Comparison of ENCODE assay signal across 10 cellular contexts in genomic region chr12:122183588-122183940, GRCh38. TPM values are rescaled to one million over a fixed set of nuclear protein-coding genes. Genes with fewer than 3 reads are reported as not detected.
DNase-seq lines count a peak whose midpoint lies in the region; ATAC-seq and TF ChIP-seq lines count a peak whose summit lies in the region.
"Had no signal": no experiment of that assay in that cellular context is flagged by ENCODE, and none has a peak within 500 bp of the region (broad histone marks: within the 10 kb centered on the region; RNA-seq: fewer than 3 reads in every experiment).

No MANE protein-coding gene starts in this region.

- H3K27me3 ChIP-seq in H7 (ENCODE audit: control insufficient read depth, insufficient read depth, low read length) (peaks cover 11% of the 10 kb centered on the region), hepatocyte (no peaks in the 10 kb centered on the region), sigmoid colon (no peaks in the 10 kb centered on the region), BE2C (no peaks in the 10 kb centered on the region)

- no peaks in the 10 kb centered on the region for H3K36me3 ChIP-seq in H7 (replicated peaks; ENCODE audit: control insufficient read depth, insufficient read depth, low read length)
- H3K36me3 ChIP-seq in hepatocyte (replicated peaks; ENCODE audit: insufficient read depth, low read depth): no peaks in the 10 kb centered on the region
- no peaks in the 10 kb centered on the region for H3K36me3 ChIP-seq in sigmoid colon
- no peaks in the 10 kb centered on the region for H3K36me3 ChIP-seq in BE2C

- H3K27ac ChIP-seq in hepatocyte: no peak overlapping the region
- H3K27ac ChIP-seq in sigmoid colon: peak overlapping the region in 1 of 4 donors; percentile 22

- TF ChIP-seq POLR2A in sigmoid colon (IDR thresholded peaks at IDR 0.05): no peak

- no peak for TF ChIP-seq CTCF in hepatocyte (IDR thresholded peaks at IDR 0.05; ENCODE audit: poor library complexity)
- TF ChIP-seq CTCF in sigmoid colon (IDR thresholded peaks at IDR 0.05): no peak
- TF ChIP-seq CTCF in BE2C (IDR thresholded peaks at IDR 0.05; ENCODE audit: low read depth, low read length): no peak

- H4K20me1 ChIP-seq in hepatocyte (ENCODE audit: insufficient read depth, poor library complexity, severe bottlenecking): no peaks in the 10 kb centered on the region

- no peak for TF ChIP-seq EP300 in sigmoid colon (IDR thresholded peaks at IDR 0.05)

- WGBS in hepatocyte (ENCODE audit: low lambda C conversion rate, missing lambda C conversion rate): 75% methylated on average over 9 of the region's 10 CpGs
- WGBS in sigmoid colon, 2 donors: 72 to 85% methylated on average over 10 of the region's 10 CpGs

- POLR2A ChIA-PET in activated CD8-positive, alpha-beta T cell treated with anti-CD3 and anti-CD28 coated beads, Interleukin-2, amount 10 ng/mL, durations not matched to agents 7 days and 5 days (lab: Charles Lee): no interaction called here

- no peaks in the 10 kb centered on the region for H3K79me2 ChIP-seq in hepatocyte

- no peaks in the 10 kb centered on the region for H3K9me2 ChIP-seq in hepatocyte (replicated peaks; ENCODE audit: insufficient read depth)

- peaks cover 24% of the 10 kb centered on the region for H3K4me1 Mint-ChIP-seq in activated CD8-positive, alpha-beta T cell treated with anti-CD3 and anti-CD28 coated beads, Interleukin-2, amount 10 ng/mL, durations not matched to agents 7 days and 5 days (ENCODE audit: low read depth)

- H3K4me2 ChIP-seq in hepatocyte: peak overlapping the region; percentile 87

- H3K4me1 ChIP-seq in hepatocyte (ENCODE audit: insufficient read depth) (peaks cover 3% of the 10 kb centered on the region), sigmoid colon (peaks cover 0 to 11% (median 5%) of the 10 kb centered on the region in 4 donors), BE2C (no peaks in the 10 kb centered on the region)

- peak overlapping the region; percentile 67 for H2AFZ ChIP-seq in hepatocyte

- intact Hi-C loops in sigmoid colon (cut with DNase I): loop anchor here (10.0 kb wide), 1 partner anchor 149 kb away; no protein-coding TSS in a partner anchor

- H3K9me3 ChIP-seq in hepatocyte (ENCODE audit: low read depth): no peaks in the 10 kb centered on the region
- H3K9me3 ChIP-seq in sigmoid colon: no peaks in the 10 kb centered on the region
- H3K9me3 ChIP-seq in BE2C: no peaks in the 10 kb centered on the region

- no peaks in the 10 kb centered on the region for H3K9me3 Mint-ChIP-seq in activated CD8-positive, alpha-beta T cell treated with anti-CD3 and anti-CD28 coated beads, Interleukin-2, amount 10 ng/mL, durations not matched to agents 7 days and 5 days (ENCODE audit: insufficient read depth)

- H3K36me3 Mint-ChIP-seq in activated CD8-positive, alpha-beta T cell treated with anti-CD3 and anti-CD28 coated beads, Interleukin-2, amount 10 ng/mL, durations not matched to agents 7 days and 5 days (ENCODE audit: low read depth): no peaks in the 10 kb centered on the region

- DNase-seq in H7: peak; percentile 68
- no peak for DNase-seq in activated CD8-positive, alpha-beta T cell treated with anti-CD3 and anti-CD28 coated beads, Interleukin-2, amount 10 ng/mL, durations not matched to agents 7 days and 5 days
- no peak for DNase-seq in hepatocyte (ENCODE audit: low spot score)
- DNase-seq in sigmoid colon: no peak
- no peak for DNase-seq in AG08396 (ENCODE audit: low spot score)
- no peak for DNase-seq in BE2C
- no peak for DNase-seq in stimulated activated CD4-positive, alpha-beta T cell treated with anti-CD3 and anti-CD28 coated beads, Interleukin-12 subunit alpha, Interleukin-12 subunit beta, amount 100 ng/mL, for 4 hours
- DNase-seq in NCI-H146 treated with DMSO at 0.1 percent for 48 hours (lab: John Stamatoyannopoulos, UW; ENCODE audit: unreplicated experiment): no peak

- H3K27me3 Mint-ChIP-seq in activated CD8-positive, alpha-beta T cell treated with anti-CD3 and anti-CD28 coated beads, Interleukin-2, amount 10 ng/mL, durations not matched to agents 7 days and 5 days (ENCODE audit: low read depth): peaks cover 11% of the 10 kb centered on the region

- ATAC-seq in activated CD8-positive, alpha-beta T cell treated with anti-CD3 and anti-CD28 coated beads, Interleukin-2, amount 10 ng/mL, durations not matched to agents 7 days and 5 days: no peak

- H3K27ac Mint-ChIP-seq in activated CD8-positive, alpha-beta T cell treated with anti-CD3 and anti-CD28 coated beads, Interleukin-2, amount 10 ng/mL, durations not matched to agents 7 days and 5 days: no peak overlapping the region

- H3K4me3 Mint-ChIP-seq in activated CD8-positive, alpha-beta T cell treated with anti-CD3 and anti-CD28 coated beads, Interleukin-2, amount 10 ng/mL, durations not matched to agents 7 days and 5 days: peak overlapping the region; percentile 68

- CTCF ChIA-PET in activated CD8-positive, alpha-beta T cell treated with anti-CD3 and anti-CD28 coated beads, Interleukin-2, amount 10 ng/mL, durations not matched to agents 7 days and 5 days (lab: Charles Lee): interaction anchor here (0.7 kb wide), 1 partner anchor 30 kb away, joined by 3 read pairs; no protein-coding TSS in a partner anchor

- H3K4me3 ChIP-seq in H7 (ENCODE audit: insufficient read depth, low read depth, low read length): peak overlapping the region; percentile 62
- H3K4me3 ChIP-seq in hepatocyte: no peak overlapping the region
- peak overlapping the region; percentile 25 to 63 (median 52) for H3K4me3 ChIP-seq in sigmoid colon
- H3K4me3 ChIP-seq in BE2C (ENCODE audit: low read depth, low read length): no peak overlapping the region

RNA-seq across cellular contexts. Expression of gene LRRC43, which starts 0.6 kb away (rescaled TPM):
- total RNA-seq in H7 (2014; rRNA removed; shearing (Covaris generic)): 0.22 TPM in 1 of 2 replicates, not detected in the other
- total RNA-seq in activated CD8-positive, alpha-beta T cell treated with anti-CD3 and anti-CD28 coated beads, Interleukin-2, amount 10 ng/mL, durations not matched to agents 7 days and 5 days: not detected
- total RNA-seq in hepatocyte (0.24 and 1.7 TPM in 2 replicates), sigmoid colon (1 to 10 TPM in 2 of 4 donors, under 1 TPM in 1, not detected in 1; 0.54 to 4.4 (median 1.9) TPM)
- polyA plus RNA-seq in hepatocyte (0.90 and 1.7 TPM in 2 replicates), sigmoid colon (under 1 TPM in 1 of 3 donors, not detected in 2; 0.19 TPM)
- 4.2 TPM for polyA plus RNA-seq in BE2C (2012; ENCODE audit: insufficient read depth, insufficient read length, low read depth)
- total RNA-seq: SK-MEL-5 had no signal

RNA-seq across cellular contexts. Expression of gene IL31, which starts 9.5 kb away (rescaled TPM):
- not detected in 2 replicates for total RNA-seq in H7 (2014; rRNA removed; shearing (Covaris generic))
- total RNA-seq in activated CD8-positive, alpha-beta T cell treated with anti-CD3 and anti-CD28 coated beads, Interleukin-2, amount 10 ng/mL, durations not matched to agents 7 days and 5 days: not detected
- total RNA-seq in hepatocyte: not detected in 2 replicates
- not detected in 2 replicates for polyA plus RNA-seq in hepatocyte
- not detected for total RNA-seq in sigmoid colon
- polyA plus RNA-seq in sigmoid colon: not detected
- not detected for polyA plus RNA-seq in BE2C (2012; ENCODE audit: insufficient read depth, insufficient read length, low read depth)
- total RNA-seq: mucosa of gallbladder, SK-MEL-5 had no signal

RNA-seq across cellular contexts. Expression of gene B3GNT4, which starts 19.9 kb away (rescaled TPM):
- total RNA-seq in H7 (2014; rRNA removed; shearing (Covaris generic)): 0.45 and 0.63 TPM in 2 replicates
- total RNA-seq in activated CD8-positive, alpha-beta T cell treated with anti-CD3 and anti-CD28 coated beads, Interleukin-2, amount 10 ng/mL, durations not matched to agents 7 days and 5 days: 1 to 10 TPM in 1 of 2 experiments, under 1 TPM in 1; 0.90 to 1.4 TPM
- 0.13 TPM in 1 of 2 replicates, not detected in the other for total RNA-seq in hepatocyte
- 1.0 and 2.2 TPM in 2 replicates for polyA plus RNA-seq in hepatocyte
- total RNA-seq in sigmoid colon: under 1 TPM in 2 of 4 donors, not detected in 2; under 0.01 to 0.55 TPM
- 1 to 10 TPM in 1 of 3 donors, under 1 TPM in 2; 0.46 to 1.0 (median 0.60) TPM for polyA plus RNA-seq in sigmoid colon
- polyA plus RNA-seq in BE2C (2012; ENCODE audit: insufficient read depth, insufficient read length, low read depth): 54.6 TPM

RNA-seq across cellular contexts. Expression of gene DIABLO, which starts 42.3 kb away (rescaled TPM):
- total RNA-seq in H7 (2014; rRNA removed; shearing (Covaris generic)): 58.2 and 60.3 TPM in 2 replicates
- total RNA-seq in activated CD8-positive, alpha-beta T cell treated with anti-CD3 and anti-CD28 coated beads, Interleukin-2, amount 10 ng/mL, durations not matched to agents 7 days and 5 days: 10 to 100 TPM; 43.5 to 47.1 TPM
- total RNA-seq in hepatocyte (63.8 and 77.4 TPM in 2 replicates), sigmoid colon (10 to 100 TPM; 43.4 to 56.7 (median 50.7) TPM)
- polyA plus RNA-seq in hepatocyte (71.8 and 96.5 TPM in 2 replicates), sigmoid colon (10 to 100 TPM; 55.5 to 61.3 (median 55.9) TPM)
- 182 TPM for polyA plus RNA-seq in BE2C (2012; ENCODE audit: insufficient read depth, insufficient read length, low read depth)

Comparison
In these comparisons a context has a peak if more than half of its experiments do, and no peak if none do; other contexts are left out.
1. H3K4me3 ChIP-seq: peak in H7 (single experiment) and sigmoid colon (4 of 4); none in hepatocyte (single experiment) and BE2C (single experiment).